8 cellular contexts compared by ENCODE assay signal in genomic region chr12:6570264-6570887, GRCh38. TPM values are rescaled to one million over a fixed set of nuclear protein-coding genes. Genes with fewer than 3 reads are reported as not detected.
A peak's percentile ranks its signal among the peaks of the same experiment; 100 is the strongest.
DNase-seq lines count a peak whose midpoint lies in the region; ATAC-seq and TF ChIP-seq lines count a peak whose summit lies in the region.

No MANE protein-coding gene starts in this region.

- peaks cover 29% of the 10 kb centered on the region for H3K4me1 Mint-ChIP-seq in activated T-helper 17 cell treated with anti-CD3 and anti-CD28 coated beads, Interleukin-2, amount 50 U/mL, for 72 hours

- peak; percentile 69 for TF ChIP-seq CTCF in GM10266 (IDR thresholded peaks at IDR 0.05; ENCODE audit: control insufficient read depth, insufficient read depth, low read depth, missing control alignments)

- peaks cover 96% of the 10 kb centered on the region for H3K36me3 Mint-ChIP-seq in activated T-helper 17 cell treated with anti-CD3 and anti-CD28 coated beads, Interleukin-2, amount 50 U/mL, for 72 hours (ENCODE audit: low read depth)

- no peaks in the 10 kb centered on the region for H3K9me3 Mint-ChIP-seq in activated T-helper 17 cell treated with anti-CD3 and anti-CD28 coated beads, Interleukin-2, amount 50 U/mL, for 72 hours

- H3K4me3 Mint-ChIP-seq in activated T-helper 17 cell treated with anti-CD3 and anti-CD28 coated beads, Interleukin-2, amount 50 U/mL, for 72 hours = peak overlapping the region; percentile 94

- peak; percentile 50 for DNase-seq in AG08396 (ENCODE audit: low spot score)
- peak; percentile 49 for DNase-seq in GM10266 (ENCODE audit: extremely low spot score)
- DNase-seq in NCI-H345 treated with DMSO at 0.1 percent for 48 hours (lab: John Stamatoyannopoulos, UW; ENCODE audit: unreplicated experiment) = peak; percentile 17
- peak; percentile 90 for DNase-seq in iPS-NIHi11 (ENCODE audit: low spot score)
- DNase-seq in stimulated activated naive CD8-positive, alpha-beta T cell treated with anti-CD3 and anti-CD28 coated beads, Interleukin-15, Interleukin-2, amounts not matched to agents 100 U/mL and 50 U/mL, for 24 hours = peak; percentile 71
- no peak for DNase-seq in cerebellum (ENCODE audit: low spot score)
- DNase-seq in activated CD4-positive, CD25-positive, alpha-beta regulatory T cell (lab: John Stamatoyannopoulos, UW) = no peak

- no peaks in the 10 kb centered on the region for H3K27me3 Mint-ChIP-seq in activated T-helper 17 cell treated with anti-CD3 and anti-CD28 coated beads, Interleukin-2, amount 50 U/mL, for 72 hours

- no peak overlapping the region for H3K27ac Mint-ChIP-seq in activated T-helper 17 cell treated with anti-CD3 and anti-CD28 coated beads, Interleukin-2, amount 50 U/mL, for 72 hours

- no peak for ATAC-seq in activated T-helper 17 cell treated with anti-CD3 and anti-CD28 coated beads, Interleukin-2, amount 50 U/mL, for 72 hours (replicated peaks)
- no peak for ATAC-seq in stimulated activated naive CD8-positive, alpha-beta T cell treated with anti-CD3 and anti-CD28 coated beads, Interleukin-15, Interleukin-2, amounts not matched to agents 100 U/mL and 50 U/mL, for 24 hours

RNA-seq across cellular contexts. Expression of gene NOP2, which starts 2.3 kb away (rescaled TPM):
- total RNA-seq in activated T-helper 17 cell treated with anti-CD3 and anti-CD28 coated beads, Interleukin-2, amount 50 U/mL, for 72 hours = 100 to 1,000 TPM in 1 of 2 donors, 10 to 100 TPM in 1; 61.6 to 133 TPM
- total RNA-seq in cerebellum = 10.3 TPM

RNA-seq across cellular contexts. Expression of gene IFFO1, which starts 14.5 kb away (rescaled TPM):
- 10 to 100 TPM in 1 of 2 donors, 1 to 10 TPM in 1; 8.0 to 13.0 TPM for total RNA-seq in activated T-helper 17 cell treated with anti-CD3 and anti-CD28 coated beads, Interleukin-2, amount 50 U/mL, for 72 hours
- total RNA-seq in cerebellum = 6.5 TPM

RNA-seq across cellular contexts. Expression of gene GAPDH, which starts 36.1 kb away (rescaled TPM):
- 1,000 to 10,000 TPM; 7,000 to 9,788 TPM for total RNA-seq in activated T-helper 17 cell treated with anti-CD3 and anti-CD28 coated beads, Interleukin-2, amount 50 U/mL, for 72 hours
- total RNA-seq in cerebellum = 1,321 TPM

RNA-seq across cellular contexts. Expression of gene CHD4, which starts 36.8 kb away (rescaled TPM):
- total RNA-seq in activated T-helper 17 cell treated with anti-CD3 and anti-CD28 coated beads, Interleukin-2, amount 50 U/mL, for 72 hours = 100 to 1,000 TPM; 267 to 285 TPM
- total RNA-seq in cerebellum = 176 TPM

Comparison
In these comparisons a context has a peak if more than half of its experiments do, and no peak if none do; other contexts are left out.
1. DNase-seq: peak in AG08396 (single experiment), GM10266 (single experiment), NCI-H345 treated with DMSO at 0.1 percent for 48 hours (single experiment), iPS-NIHi11 (single experiment) and stimulated activated naive CD8-positive, alpha-beta T cell treated with anti-CD3 and anti-CD28 coated beads, Interleukin-15, Interleukin-2, amounts not matched to agents 100 U/mL and 50 U/mL, for 24 hours (single experiment); none in cerebellum (single experiment) and activated CD4-positive, CD25-positive, alpha-beta regulatory T cell (0 of 4).